Comparison of ENCODE assay signal across 8 cellular contexts in genomic region chr9:134456740-134457315, GRCh38.
DNase-seq lines count a peak whose midpoint lies in the region; ATAC-seq and TF ChIP-seq lines count a peak whose summit lies in the region.

No MANE protein-coding gene starts in this region.

- intact Hi-C loops in CD14-positive monocyte (cut with micrococcal nuclease): loop anchor here in 1 of 2 donors (5.0 kb wide), 1 partner anchor 85 kb away; no protein-coding TSS in a partner anchor
- intact Hi-C loops in psoas muscle (cut with DNase I): loop anchor here in 1 of 2 donors (10.0 kb wide), 1 partner anchor 188 kb away; the partner anchor contains the start of gene COL5A1

- ATAC-seq in esophagus mucosa (peak; percentile 6), psoas muscle (peak in 2 of 4 donors; percentile 8 to 13)

- peak overlapping the region; percentile 80 for H3K27ac ChIP-seq in psoas muscle

- H3K27me3 Mint-ChIP-seq in CD14-positive monocyte (ENCODE audit: low read depth in 3 of 3): peaks cover 2 to 3% (median 2%) of the 10 kb centered on the region in 3 donors

- TF ChIP-seq CTCF in CD14-positive monocyte (IDR thresholded peaks at IDR 0.05) (no peak), psoas muscle (IDR thresholded peaks at IDR 0.05) (no peak)

- no peaks in the 10 kb centered on the region for H3K27me3 ChIP-seq in psoas muscle (ENCODE audit: insufficient read depth in 3 of 3, low read length in 2 of 3)

- DNase-seq in CD14-positive monocyte (ENCODE audit: low spot score) (no peak), T1000 (lab: John Stamatoyannopoulos, UW) (peak; percentile 47), psoas muscle (no peak), NCI-H1930 (lab: John Stamatoyannopoulos, UW) (no peak), NCI-H146 treated with DMSO at 0.1 percent for 48 hours (lab: John Stamatoyannopoulos, UW; ENCODE audit: unreplicated experiment) (no peak), KG1 (lab: John Stamatoyannopoulos, UW) (no peak)
- no peak for DNase-seq in stimulated activated naive CD4-positive, alpha-beta T cell treated with Interleukin-2 at 50 U/mL for 16 hours (lab: John Stamatoyannopoulos, UW)

- peaks cover 48% of the 10 kb centered on the region for H3K4me1 Mint-ChIP-seq in CD14-positive monocyte

- H3K4me3 Mint-ChIP-seq in CD14-positive monocyte: peak overlapping the region; percentile 31 to 91

- H3K36me3 Mint-ChIP-seq in CD14-positive monocyte: peaks cover 0 to 8% of the 10 kb centered on the region in 2 donors

- H3K36me3 ChIP-seq in psoas muscle (ENCODE audit: insufficient read depth in 1 of 2, low read depth in 1 of 2): no peaks in the 10 kb centered on the region

- WGBS in psoas muscle, 3 donors: 58 to 63% (median 59%) methylated on average over 12 of the region's 12 CpGs

- no peaks in the 10 kb centered on the region for H3K9me3 ChIP-seq in psoas muscle

- peaks cover 5 to 13% (median 8%) of the 10 kb centered on the region in 7 donors for H3K9me3 Mint-ChIP-seq in CD14-positive monocyte

- H3K27ac Mint-ChIP-seq in CD14-positive monocyte: peak overlapping the region; percentile 87 to 96 (median 94)

- H3K4me1 ChIP-seq in psoas muscle: peaks cover 16% of the 10 kb centered on the region

- peak overlapping the region; percentile 53 for H3K4me3 ChIP-seq in psoas muscle
